In the genomic region with DNA sequence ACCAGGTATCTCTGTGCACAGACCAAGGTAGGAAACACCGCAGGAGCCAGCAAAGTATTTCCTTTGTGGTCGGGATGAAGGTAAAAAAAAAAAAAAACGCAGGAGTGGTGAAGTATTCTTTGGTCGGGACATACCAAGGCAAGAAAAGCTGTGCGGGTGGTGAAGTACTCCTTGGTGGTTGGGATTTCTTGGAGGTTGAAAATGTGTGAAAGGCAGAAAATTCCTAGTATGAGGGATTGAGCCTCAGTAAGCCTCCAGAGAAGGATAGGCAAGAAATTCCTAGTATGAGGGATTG, we compare ENCODE assay signal across 2 cellular contexts.
TF ChIP-seq lines count a peak whose summit lies in the region.

No MANE protein-coding gene starts in this region.

TF ChIP-seq in HEK293, 187 proteins besides CTCF, POLR2A, EP300 and RAD21:
- TF ChIP-seq TRIM28 (IDR thresholded peaks at IDR 0.05; ENCODE audit: borderline replicate concordance, low read length), result 0 out of 2 replicates have a peak, but pooled peaks have one; percentile 1
- TF ChIP-seq ZNF785 (tag by site-specific recombination; IDR thresholded peaks at IDR 0.05), result no peak

TF ChIP-seq in H1, 55 proteins besides CTCF, POLR2A, EP300 and RAD21:
- peak; percentile 59 for TF ChIP-seq TAF7 (optimal IDR thresholded peaks at IDR 0.05; ENCODE audit: borderline replicate concordance, low read depth, low read length)
- 0 out of 2 replicates have a peak, but pooled peaks have one; percentile 22 for TF ChIP-seq SP1 (IDR thresholded peaks at IDR 0.05; ENCODE audit: low read depth, low read length)
- TF ChIP-seq SUZ12 (IDR thresholded peaks at IDR 0.05; ENCODE audit: low read length), result no peak
- no peak for TF ChIP-seq PHF8 (conservative IDR thresholded peaks at IDR 0.05; ENCODE audit: low read depth, low read length)
